In genomic region chr17:11893862-11894261, GRCh38 we compare ENCODE assay signal across 26 cellular contexts.
"Had no signal": no experiment of that assay in that cellular context is flagged by ENCODE, and none has a peak within 500 bp of the region (broad histone marks: within the 10 kb centered on the region; RNA-seq: fewer than 3 reads in every experiment).

No MANE protein-coding gene starts in this region.

- FAIRE-seq: colon, endometrium, endothelial cell of umbilical vein, frontal cortex had no signal

- H3K36me3 ChIP-seq: colonic mucosa, esophagus muscularis mucosa, esophagus squamous epithelium, gastrocnemius medialis, gastroesophageal sphincter, heart left ventricle, heart right ventricle had no signal

- H3K27me3 ChIP-seq: colonic mucosa, dorsolateral prefrontal cortex, esophagus muscularis mucosa, esophagus squamous epithelium, foreskin keratinocyte, gastrocnemius medialis, gastroesophageal sphincter, heart left ventricle, heart right ventricle had no signal

- H3K4me1 ChIP-seq: colonic mucosa, esophagus muscularis mucosa, esophagus squamous epithelium, foreskin keratinocyte, gastrocnemius medialis had no signal

- ATAC-seq: effector memory CD8-positive, alpha-beta T cell; esophagus mucosa; foreskin keratinocyte; gastrocnemius medialis; gastroesophageal sphincter; heart left ventricle; heart right ventricle had no signal

- H3K27ac ChIP-seq: colonic mucosa, coronary artery, dorsolateral prefrontal cortex, epithelial cell of prostate, esophagus muscularis mucosa, esophagus squamous epithelium, foreskin keratinocyte, gastrocnemius medialis, gastroesophageal sphincter, heart left ventricle, heart right ventricle had no signal

- DNase-seq: colonic mucosa; cortex of kidney; dermis blood vessel endothelial cell; dorsolateral prefrontal cortex; effector CD4-positive, alpha-beta T cell; effector CD8-positive, alpha-beta T cell; effector memory CD4-positive, alpha-beta T cell; effector memory CD8-positive, alpha-beta T cell; erythroblast; esophagus squamous epithelium; foreskin fibroblast; foreskin keratinocyte; foreskin melanocyte; gastrocnemius medialis; glutamatergic neuron; heart left ventricle; heart right ventricle had no signal

- H3K9me3 ChIP-seq: colonic mucosa, esophagus muscularis mucosa, esophagus squamous epithelium, gastrocnemius medialis, gastroesophageal sphincter, heart left ventricle, heart right ventricle had no signal

- H3K4me3 ChIP-seq: colonic mucosa, coronary artery, dorsolateral prefrontal cortex, esophagus muscularis mucosa, esophagus squamous epithelium, gastrocnemius medialis, gastroesophageal sphincter, heart left ventricle, heart right ventricle had no signal
